ENCODE assay signal across 17 cellular contexts in the genomic region with DNA sequence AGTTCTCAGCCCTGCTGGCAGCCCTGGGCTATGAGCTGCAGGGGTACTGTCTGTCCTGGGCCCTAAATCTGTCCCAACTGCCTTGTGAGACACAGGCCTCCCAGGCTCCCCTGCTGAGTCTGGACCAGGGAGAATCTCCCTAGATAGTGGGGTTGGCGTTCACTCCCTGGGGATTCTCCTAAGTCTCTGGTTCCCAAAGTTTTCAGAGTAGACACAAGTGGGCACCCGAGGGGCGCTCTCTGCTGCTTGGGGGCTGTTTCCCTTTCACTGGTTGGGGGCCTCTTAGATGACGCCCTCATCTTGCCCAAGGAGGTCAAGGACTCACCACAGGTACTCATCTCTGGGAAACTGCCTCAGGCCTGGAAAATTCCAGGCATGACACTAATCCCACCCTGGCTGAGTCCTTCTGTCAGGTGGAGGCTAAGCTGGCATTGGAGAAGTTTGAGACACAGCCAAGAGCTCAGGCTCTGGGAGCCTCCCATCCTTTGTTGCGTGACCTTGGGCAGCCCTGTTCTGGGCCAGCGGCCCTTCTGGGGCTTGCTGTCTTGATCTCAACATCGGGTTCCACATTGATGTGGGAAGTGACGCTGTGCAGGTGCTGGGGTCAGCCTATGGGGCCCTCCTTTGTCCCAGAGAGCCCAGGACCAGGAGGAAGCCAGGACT. TPM values are rescaled to one million over a fixed set of nuclear protein-coding genes. Genes with fewer than 3 reads are reported as not detected.
A peak's percentile ranks its signal among the peaks of the same experiment; 100 is the strongest.
DNase-seq lines count a peak whose midpoint lies in the region; ATAC-seq, FAIRE-seq and TF ChIP-seq lines count a peak whose summit lies in the region.
"Had no signal": no experiment of that assay in that cellular context is flagged by ENCODE, and none has a peak within 500 bp of the region (broad histone marks: within the 10 kb centered on the region; RNA-seq: fewer than 3 reads in every experiment).

No MANE protein-coding gene starts in this region.

- in situ Hi-C loops in HepG2 (cut with HindIII; ENCODE audit: extremely low pct_ligation_motif_present, low pct_unique_long_range_greater_than_20kb), result no loop called here

- TF ChIP-seq EP300 in HepG2 (IDR thresholded peaks at IDR 0.05; ENCODE audit: low read depth in 2 of 2, low read length in 2 of 2) (no peak), HepG2 (CRISPR knock-in tag; IDR thresholded peaks at IDR 0.05; ENCODE audit: borderline replicate concordance) (no peak)

- FAIRE-seq in HepG2 (lab: Jason Lieb, UNC), result no peak
- FAIRE-seq: endothelial cell of umbilical vein, GM12891 had no signal

- no peak overlapping the region for H3K4me2 ChIP-seq in HepG2 (ENCODE audit: low read depth, low read length)
- H3K4me2 ChIP-seq: KMS-11 had no signal

- H2AFZ ChIP-seq in HepG2 (ENCODE audit: low read length), result no peak overlapping the region

- H3K9me3 ChIP-seq in HepG2 (ENCODE audit: low read length) (no peaks in the 10 kb centered on the region), right lobe of liver (no peaks in the 10 kb centered on the region), duodenal mucosa (ENCODE audit: control insufficient read depth in 1 of 2, low read length in 2 of 2) (no peaks in the 10 kb centered on the region), thyroid gland (no peaks in the 10 kb centered on the region)
- H3K9me3 ChIP-seq: ascending aorta, HAP-1, right atrium auricular region had no signal

- H3K27me3 ChIP-seq in HepG2 (ENCODE audit: control insufficient read depth in 1 of 2, insufficient read depth in 2 of 2, low read length in 2 of 2) (peaks cover 2 to 5% of the 10 kb centered on the region in 2 experiments; a peak in 2 of 5 replicates), right lobe of liver (no peaks in the 10 kb centered on the region), duodenal mucosa (ENCODE audit: control insufficient read depth in 1 of 2, insufficient read depth in 2 of 2, low read length in 2 of 2) (no peaks in the 10 kb centered on the region), thyroid gland (no peaks in the 10 kb centered on the region)
- H3K27me3 ChIP-seq: ascending aorta, right atrium auricular region had no signal

- H3K4me1 ChIP-seq in HepG2 (ENCODE audit: insufficient read depth, low read length), result peaks cover 51% of the 10 kb centered on the region
- H3K4me1 ChIP-seq in right lobe of liver, result peaks cover 0 to 13% (median 6%) of the 10 kb centered on the region in 4 donors
- H3K4me1 ChIP-seq in duodenal mucosa (ENCODE audit: control insufficient read depth in 1 of 2, insufficient read depth in 2 of 2, low read length in 2 of 2), result peaks cover 43 to 46% of the 10 kb centered on the region in 2 donors
- peaks cover 54 to 70% of the 10 kb centered on the region in 2 donors for H3K4me1 ChIP-seq in thyroid gland

- peaks cover 55% of the 10 kb centered on the region for H4K20me1 ChIP-seq in HepG2 (ENCODE audit: insufficient read depth, low read length)

- H3K36me3 ChIP-seq in HepG2 (replicated peaks in 1 of 2; ENCODE audit: control insufficient read depth in 1 of 2, insufficient read depth in 2 of 2, low read length in 2 of 2), result peaks cover 14 to 33% of the 10 kb centered on the region in 2 experiments
- H3K36me3 ChIP-seq in right lobe of liver, result peaks cover 17 to 35% (median 22%) of the 10 kb centered on the region in 4 donors
- peaks cover 25 to 38% of the 10 kb centered on the region in 2 donors for H3K36me3 ChIP-seq in duodenal mucosa (ENCODE audit: control insufficient read depth in 1 of 2, insufficient read depth in 2 of 2, low read length in 2 of 2)
- H3K36me3 ChIP-seq in thyroid gland, result peaks cover 24 to 30% of the 10 kb centered on the region in 2 donors

- TF ChIP-seq CTCF in HepG2 (CRISPR knock-in tag; IDR thresholded peaks at IDR 0.05) (no peak), right lobe of liver (IDR thresholded peaks at IDR 0.05) (no peak), RWPE1 (conservative IDR thresholded peaks at IDR 0.05; ENCODE audit: low read depth) (no peak), thyroid gland (IDR thresholded peaks at IDR 0.05) (no peak)

- CTCF ChIA-PET in HepG2 (lab: Yijun Ruan, JAX; ENCODE audit: low intra/inter-chr PET ratio, low total read pairs) (no interaction called here), RWPE1 (lab: Yijun Ruan, JAX) (interaction anchor here (4.1 kb wide), 1 partner anchor 69 kb away, joined by 19 read pairs; a partner anchor contains a TSS)

- H3K9ac ChIP-seq in HepG2 (ENCODE audit: insufficient read depth, low read depth, low read length) (no peak overlapping the region), duodenal mucosa (ENCODE audit: low read depth in 1 of 2, low read length in 2 of 2) (no peak overlapping the region)
- H3K9ac ChIP-seq: KMS-11 had no signal

- intact Hi-C loops in HepG2 (cut with micrococcal nuclease; ENCODE audit: unreplicated experiment) (no loop called here), right lobe of liver (cut with DNase I) (loop anchor here in 1 of 2 donors (10.0 kb wide), 1 partner anchor 61 kb away; no protein-coding TSS in a partner anchor), thyroid gland (cut with DNase I) (loop anchor here (5.0 kb wide), 2 partner anchors 134 to 194 kb away; no protein-coding TSS in a partner anchor)

- no peak for TF ChIP-seq RAD21 in HepG2 (CRISPR knock-in tag; IDR thresholded peaks at IDR 0.05)

- no peak overlapping the region for H3K27ac ChIP-seq in HepG2 (ENCODE audit: extremely low read length, insufficient read depth, low read length)
- H3K27ac ChIP-seq in right lobe of liver, result no peak overlapping the region
- H3K27ac ChIP-seq in RWPE1, result peak overlapping the region; percentile 77
- peak overlapping the region; percentile 17 for H3K27ac ChIP-seq in duodenal mucosa (ENCODE audit: low read depth, low read length)
- H3K27ac ChIP-seq in thyroid gland, result peak overlapping the region; percentile 63 to 85 (median 84)
- H3K27ac ChIP-seq: ascending aorta, KMS-11, right atrium auricular region had no signal

- POLR2A ChIA-PET in HepG2 (lab: Yijun Ruan, JAX), result interaction anchor here (1.4 to 1.9 kb wide), 2 partner anchors 67 to 69 kb away, joined by 4 to 6 read pairs; a partner anchor contains a TSS
- POLR2A ChIA-PET in RWPE1 (lab: Yijun Ruan, JAX; ENCODE audit: low non-redundant PET), result interaction anchor here (2.3 kb wide), 1 partner anchor 69 kb away, joined by 8 read pairs; a partner anchor contains a TSS

- WGBS in HepG2 (ENCODE audit: low lambda C conversion rate), result 93% methylated on average over 5 of the region's 8 CpGs
- no CpG with 5 or more reads among the region's 8 CpGs for WGBS in right lobe of liver (ENCODE audit: insufficient coverage, low coverage, low lambda C conversion rate, missing lambda C conversion rate)
- WGBS in thyroid gland, 2 donors, result 35 to 48% methylated on average over 5 to 8 of the region's 8 CpGs

- ATAC-seq in HepG2 (no peak), right lobe of liver (no peak), HG02973 (IDR thresholded peaks at IDR 0.05; ENCODE audit: unreplicated experiment) (no peak), HG02623 (IDR thresholded peaks at IDR 0.05; ENCODE audit: unreplicated experiment) (no peak)

- BruUV-seq in HepG2 (replicated peaks; lab: Mats Ljungman, UMichigan), result no TSS peak

- TF ChIP-seq POLR2A in HepG2 (IDR thresholded peaks at IDR 0.05; ENCODE audit: insufficient read depth in 1 of 2, low read depth in 2 of 2, low read length in 2 of 2), result no peak; a peak in 1 of 4 replicates
- no peak for TF ChIP-seq POLR2A in right lobe of liver (IDR thresholded peaks at IDR 0.05)
- no peak for TF ChIP-seq POLR2A in thyroid gland (IDR thresholded peaks at IDR 0.05)

- H3K4me3 ChIP-seq in HepG2 (replicated peaks in 1 of 3; ENCODE audit: insufficient read depth in 1 of 3, low read depth in 2 of 3, low read length in 3 of 3) (no peak overlapping the region), right lobe of liver (no peak overlapping the region), duodenal mucosa (ENCODE audit: low read depth in 1 of 2, low read length in 2 of 2) (no peak overlapping the region), thyroid gland (replicated peaks in 1 of 3) (no peak overlapping the region)
- H3K4me3 ChIP-seq: ascending aorta, HAP-1, right atrium auricular region had no signal

- peaks cover 27% of the 10 kb centered on the region for H3K79me2 ChIP-seq in HepG2 (ENCODE audit: insufficient read depth, low read length)

- no peak for DNase-seq in HepG2 (ENCODE audit: low spot score)
- no peak for DNase-seq in right lobe of liver
- DNase-seq in RWPE1 (ENCODE audit: low spot score), result no peak
- DNase-seq in thyroid gland, result peak; percentile 88
- DNase-seq in LoVo (ENCODE audit: low spot score), result no peak
- DNase-seq: activated CD4-positive, alpha-beta T cell treated with anti-CD3 and anti-CD28 coated beads for 1 hour; hippocampal formation had no signal

RNA-seq across cellular contexts. Expression of a gene that starts 3.9 kb away (rescaled TPM):
- total RNA-seq in HepG2 (2016; rRNA removed; fragmentation: Illumina TruSeq; extraction: Trizol) (1,471 and 1,490 TPM in 2 replicates), right lobe of liver (100 to 1,000 TPM; 449 to 778 (median 494) TPM), thyroid gland (1,000 to 10,000 TPM in 2 of 4 donors, 100 to 1,000 TPM in 2; 718 to 1,678 (median 1,197) TPM)
- total RNA-seq in HepG2 (2016; cell fraction: cytosol; rRNA removed; fragmentation: Illumina TruSeq; extraction: Trizol; ENCODE audit: low read depth), result 3,356 and 3,471 TPM in 2 replicates
- total RNA-seq in HepG2 (2016; cell fraction: insoluble cytoplasmic fraction; rRNA removed; fragmentation: Illumina TruSeq; extraction: Trizol), result 1,484 and 1,563 TPM in 2 replicates
- 4,403 and 4,828 TPM in 2 replicates for total RNA-seq in HepG2 (2016; cell fraction: membrane; rRNA removed; fragmentation: Illumina TruSeq; extraction: Trizol)
- total RNA-seq in HepG2 (2016; cell fraction: nucleus; rRNA removed; fragmentation: Illumina TruSeq; extraction: Trizol), result 550 and 622 TPM in 2 replicates
- 2,004 and 2,232 TPM in 2 replicates for polyA plus RNA-seq in HepG2 (2011; rRNA removed)
- 2,519 and 3,516 TPM in 2 replicates for polyA plus RNA-seq in HepG2 (2011; cell fraction: cytosol; rRNA removed)
- polyA plus RNA-seq in HepG2 (2011; cell fraction: nucleus; rRNA removed), result 865 and 944 TPM in 2 replicates
- polyA plus RNA-seq in HepG2 (2012), result 2,311 and 3,663 TPM in 2 replicates
- polyA plus RNA-seq in HepG2 (2016; cell fraction: cytosol; fragmentation: Illumina TruSeq; extraction: Trizol; ENCODE audit: low read depth), result 5,329 and 5,962 TPM in 2 replicates
- 2,198 and 2,250 TPM in 2 replicates for polyA plus RNA-seq in HepG2 (2016; cell fraction: insoluble cytoplasmic fraction; fragmentation: Illumina TruSeq; extraction: Trizol; ENCODE audit: low read depth)
- 6,513 and 6,759 TPM in 2 replicates for polyA plus RNA-seq in HepG2 (2016; cell fraction: membrane; fragmentation: Illumina TruSeq; extraction: Trizol; ENCODE audit: low read depth)
- polyA plus RNA-seq in HepG2 (2016; cell fraction: nucleus; fragmentation: Illumina TruSeq; extraction: Trizol; ENCODE audit: insufficient read depth, low read depth), result 1,298 and 1,347 TPM in 2 replicates
- polyA minus RNA-seq in HepG2 (2011; rRNA and poly(A)+ RNA removed; ENCODE audit: low replicate concordance), result 547 and 652 TPM in 2 replicates
- polyA minus RNA-seq in HepG2 (2011; cell fraction: cytosol; rRNA and poly(A)+ RNA removed), result 819 and 843 TPM in 2 replicates
- 236 and 251 TPM in 2 replicates for polyA minus RNA-seq in HepG2 (2011; cell fraction: nucleus; rRNA and poly(A)+ RNA removed)

RNA-seq across cellular contexts. Expression of a gene that starts 8.1 kb away (rescaled TPM):
- total RNA-seq in HepG2 (2016; rRNA removed; fragmentation: Illumina TruSeq; extraction: Trizol) (not detected in 2 replicates), right lobe of liver (not detected), thyroid gland (1 to 10 TPM in 3 of 4 donors, under 1 TPM in 1; 0.34 to 4.3 (median 2.6) TPM)
- not detected in 2 replicates for total RNA-seq in HepG2 (2016; cell fraction: cytosol; rRNA removed; fragmentation: Illumina TruSeq; extraction: Trizol; ENCODE audit: low read depth)
- not detected in 2 replicates for total RNA-seq in HepG2 (2016; cell fraction: insoluble cytoplasmic fraction; rRNA removed; fragmentation: Illumina TruSeq; extraction: Trizol)
- total RNA-seq in HepG2 (2016; cell fraction: membrane; rRNA removed; fragmentation: Illumina TruSeq; extraction: Trizol), result not detected in 2 replicates
- not detected in 2 replicates for total RNA-seq in HepG2 (2016; cell fraction: nucleus; rRNA removed; fragmentation: Illumina TruSeq; extraction: Trizol)
- not detected in 2 replicates for polyA plus RNA-seq in HepG2 (2011; rRNA removed)
- polyA plus RNA-seq in HepG2 (2011; cell fraction: cytosol; rRNA removed), result not detected in 2 replicates
- polyA plus RNA-seq in HepG2 (2011; cell fraction: nucleus; rRNA removed), result not detected in 2 replicates
- polyA plus RNA-seq in HepG2 (2012), result not detected in 2 replicates
- polyA plus RNA-seq in HepG2 (2016; cell fraction: cytosol; fragmentation: Illumina TruSeq; extraction: Trizol; ENCODE audit: low read depth), result not detected in 2 replicates
- not detected in 2 replicates for polyA plus RNA-seq in HepG2 (2016; cell fraction: insoluble cytoplasmic fraction; fragmentation: Illumina TruSeq; extraction: Trizol; ENCODE audit: low read depth)
- not detected in 2 replicates for polyA plus RNA-seq in HepG2 (2016; cell fraction: membrane; fragmentation: Illumina TruSeq; extraction: Trizol; ENCODE audit: low read depth)
- polyA plus RNA-seq in HepG2 (2016; cell fraction: nucleus; fragmentation: Illumina TruSeq; extraction: Trizol; ENCODE audit: insufficient read depth, low read depth), result not detected in 2 replicates
- polyA minus RNA-seq in HepG2 (2011; rRNA and poly(A)+ RNA removed; ENCODE audit: low replicate concordance), result 0.06 and 0.09 TPM in 2 replicates
- not detected in 2 replicates for polyA minus RNA-seq in HepG2 (2011; cell fraction: cytosol; rRNA and poly(A)+ RNA removed)
- not detected in 2 replicates for polyA minus RNA-seq in HepG2 (2011; cell fraction: nucleus; rRNA and poly(A)+ RNA removed)
- total RNA-seq: ascending aorta, endothelial cell of umbilical vein, right atrium auricular region, RPMI7951 had no signal
- polyA plus RNA-seq: endothelial cell of umbilical vein had no signal

RNA-seq across cellular contexts. Expression of a gene that starts 15.9 kb away (rescaled TPM):
- 2.8 and 3.4 TPM in 2 replicates for total RNA-seq in HepG2 (2016; rRNA removed; fragmentation: Illumina TruSeq; extraction: Trizol)
- 1.2 and 1.3 TPM in 2 replicates for total RNA-seq in HepG2 (2016; cell fraction: cytosol; rRNA removed; fragmentation: Illumina TruSeq; extraction: Trizol; ENCODE audit: low read depth)
- 2.5 and 3.4 TPM in 2 replicates for total RNA-seq in HepG2 (2016; cell fraction: insoluble cytoplasmic fraction; rRNA removed; fragmentation: Illumina TruSeq; extraction: Trizol)
- total RNA-seq in HepG2 (2016; cell fraction: membrane; rRNA removed; fragmentation: Illumina TruSeq; extraction: Trizol), result 0.72 and 1.3 TPM in 2 replicates
- total RNA-seq in HepG2 (2016; cell fraction: nucleus; rRNA removed; fragmentation: Illumina TruSeq; extraction: Trizol), result 4.4 and 4.8 TPM in 2 replicates
- 18.6 and 30.1 TPM in 2 replicates for polyA plus RNA-seq in HepG2 (2011; rRNA removed)
- polyA plus RNA-seq in HepG2 (2011; cell fraction: cytosol; rRNA removed), result 8.8 and 10.2 TPM in 2 replicates
- 106 and 107 TPM in 2 replicates for polyA plus RNA-seq in HepG2 (2011; cell fraction: nucleus; rRNA removed)
- polyA plus RNA-seq in HepG2 (2012), result 6.1 and 10.2 TPM in 2 replicates
- polyA plus RNA-seq in HepG2 (2016; cell fraction: cytosol; fragmentation: Illumina TruSeq; extraction: Trizol; ENCODE audit: low read depth), result 0.15 and 0.17 TPM in 2 replicates
- 1.3 and 1.7 TPM in 2 replicates for polyA plus RNA-seq in HepG2 (2016; cell fraction: insoluble cytoplasmic fraction; fragmentation: Illumina TruSeq; extraction: Trizol; ENCODE audit: low read depth)
- polyA plus RNA-seq in HepG2 (2016; cell fraction: membrane; fragmentation: Illumina TruSeq; extraction: Trizol; ENCODE audit: low read depth), result 0.35 and 0.45 TPM in 2 replicates
- polyA plus RNA-seq in HepG2 (2016; cell fraction: nucleus; fragmentation: Illumina TruSeq; extraction: Trizol; ENCODE audit: insufficient read depth, low read depth), result 10.2 and 12.3 TPM in 2 replicates
- polyA minus RNA-seq in HepG2 (2011; rRNA and poly(A)+ RNA removed; ENCODE audit: low replicate concordance), result 1.7 and 37.2 TPM in 2 replicates
- polyA minus RNA-seq in HepG2 (2011; cell fraction: cytosol; rRNA and poly(A)+ RNA removed), result 13.1 and 19.0 TPM in 2 replicates
- 23.9 and 29.3 TPM in 2 replicates for polyA minus RNA-seq in HepG2 (2011; cell fraction: nucleus; rRNA and poly(A)+ RNA removed)
- total RNA-seq in right lobe of liver, result 1 to 10 TPM; 1.1 to 5.5 (median 2.3) TPM
- total RNA-seq in thyroid gland, result 10 to 100 TPM in 1 of 4 donors, 1 to 10 TPM in 3; 1.8 to 12.3 (median 5.2) TPM

RNA-seq across cellular contexts. Expression of a gene that starts 42.3 kb away (rescaled TPM):
- total RNA-seq in HepG2 (2016; rRNA removed; fragmentation: Illumina TruSeq; extraction: Trizol) (not detected in 2 replicates), right lobe of liver (not detected), thyroid gland (under 1 TPM in 2 of 4 donors, not detected in 2; 0.89 to 0.94 TPM)
- not detected in 2 replicates for total RNA-seq in HepG2 (2016; cell fraction: cytosol; rRNA removed; fragmentation: Illumina TruSeq; extraction: Trizol; ENCODE audit: low read depth)
- not detected in 2 replicates for total RNA-seq in HepG2 (2016; cell fraction: insoluble cytoplasmic fraction; rRNA removed; fragmentation: Illumina TruSeq; extraction: Trizol)
- total RNA-seq in HepG2 (2016; cell fraction: membrane; rRNA removed; fragmentation: Illumina TruSeq; extraction: Trizol), result not detected in 2 replicates
- total RNA-seq in HepG2 (2016; cell fraction: nucleus; rRNA removed; fragmentation: Illumina TruSeq; extraction: Trizol), result not detected in 2 replicates
- 0.30 and 0.44 TPM in 2 replicates for polyA plus RNA-seq in HepG2 (2011; rRNA removed)
- 0.21 TPM in 1 of 2 replicates, not detected in the other for polyA plus RNA-seq in HepG2 (2011; cell fraction: cytosol; rRNA removed)
- 1.2 and 1.5 TPM in 2 replicates for polyA plus RNA-seq in HepG2 (2011; cell fraction: nucleus; rRNA removed)
- 0.23 and 0.35 TPM in 2 replicates for polyA plus RNA-seq in HepG2 (2012)
- not detected in 2 replicates for polyA plus RNA-seq in HepG2 (2016; cell fraction: cytosol; fragmentation: Illumina TruSeq; extraction: Trizol; ENCODE audit: low read depth)
- polyA plus RNA-seq in HepG2 (2016; cell fraction: insoluble cytoplasmic fraction; fragmentation: Illumina TruSeq; extraction: Trizol; ENCODE audit: low read depth), result not detected in 2 replicates
- not detected in 2 replicates for polyA plus RNA-seq in HepG2 (2016; cell fraction: membrane; fragmentation: Illumina TruSeq; extraction: Trizol; ENCODE audit: low read depth)
- not detected in 2 replicates for polyA plus RNA-seq in HepG2 (2016; cell fraction: nucleus; fragmentation: Illumina TruSeq; extraction: Trizol; ENCODE audit: insufficient read depth, low read depth)
- polyA minus RNA-seq in HepG2 (2011; rRNA and poly(A)+ RNA removed; ENCODE audit: low replicate concordance), result 0.88 TPM in 1 of 2 replicates, not detected in the other
- polyA minus RNA-seq in HepG2 (2011; cell fraction: cytosol; rRNA and poly(A)+ RNA removed), result not detected in 2 replicates
- not detected in 2 replicates for polyA minus RNA-seq in HepG2 (2011; cell fraction: nucleus; rRNA and poly(A)+ RNA removed)
- total RNA-seq: ascending aorta, endothelial cell of umbilical vein, right atrium auricular region, RPMI7951 had no signal
- polyA plus RNA-seq: endothelial cell of umbilical vein had no signal

Comparison
In these comparisons a context has a peak if more than half of its experiments do, and no peak if none do; other contexts are left out.
1. DNase-seq: peak in thyroid gland (2 of 2); none in HepG2 (single experiment), right lobe of liver (0 of 3), RWPE1 (single experiment) and LoVo (single experiment).
2. H3K27ac ChIP-seq: peak in RWPE1 (single experiment), duodenal mucosa (single experiment) and thyroid gland (3 of 3); none in HepG2 (single experiment) and right lobe of liver (0 of 3).